1 cellular context compared by ENCODE assay signal in the genomic region with DNA sequence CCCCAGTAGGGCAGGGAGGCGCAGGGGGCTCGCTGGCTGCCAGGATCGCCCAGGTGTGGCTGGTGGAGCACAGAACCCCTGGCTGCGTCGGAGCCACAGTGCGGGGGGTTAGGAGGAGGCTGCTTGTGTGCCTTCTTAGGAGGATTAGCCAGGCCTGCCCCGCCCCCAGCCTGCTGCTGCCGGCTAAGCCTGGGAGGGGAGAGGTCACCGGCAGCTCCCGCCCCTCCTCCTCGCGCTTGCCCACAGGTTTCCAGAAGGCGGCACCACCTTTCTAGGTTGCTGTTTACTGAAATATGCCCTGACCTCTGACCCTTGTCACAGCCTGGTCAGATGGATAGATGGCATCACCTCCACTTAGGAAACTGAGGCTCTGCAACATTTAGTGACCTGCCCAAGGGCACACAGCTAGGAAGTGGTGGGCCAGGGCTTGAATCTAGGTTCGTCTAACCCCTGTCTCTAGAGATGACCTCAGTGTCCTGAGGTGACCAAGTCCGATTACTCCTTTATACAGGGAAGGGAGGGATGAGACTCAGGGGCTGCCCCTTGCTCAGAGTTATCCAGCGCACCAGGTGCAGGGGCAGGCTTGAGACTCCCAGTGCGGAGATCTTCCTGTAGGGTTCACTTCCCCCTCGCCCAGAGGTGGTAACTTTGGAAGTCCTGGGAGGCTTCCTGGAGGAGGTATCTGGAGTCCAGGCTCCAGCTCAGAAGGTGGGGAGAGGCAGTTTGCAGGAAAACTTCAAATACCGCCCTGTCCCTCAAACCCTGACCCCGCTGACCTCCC.
TF ChIP-seq lines count a peak whose summit lies in the region.

No MANE protein-coding gene starts in this region.

TF ChIP-seq in H1, 55 proteins besides CTCF, POLR2A, EP300 and RAD21:
- no peak for TF ChIP-seq RFX5 (IDR thresholded peaks at IDR 0.05; ENCODE audit: borderline replicate concordance, low read depth, low read length)
- TF ChIP-seq HDAC2 (IDR thresholded peaks at IDR 0.05; ENCODE audit: borderline replicate concordance in 1 of 2, low read depth in 2 of 2, low read length in 2 of 2): no peak
- peak; percentile 32; the same call in 1 of the 2 replicates for TF ChIP-seq MAX (IDR thresholded peaks at IDR 0.05)
- TF ChIP-seq CHD1 (IDR thresholded peaks at IDR 0.05; ENCODE audit: low read depth, low read length): no peak
- TF ChIP-seq RNF2 (IDR thresholded peaks at IDR 0.05; ENCODE audit: borderline replicate concordance, low read depth, low read length, missing control alignments, poor library complexity, severe bottlenecking): no peak
- TF ChIP-seq JUN (IDR thresholded peaks at IDR 0.05; ENCODE audit: low read depth, low read length): no peak
- no peak for TF ChIP-seq EZH2 (IDR thresholded peaks at IDR 0.05; ENCODE audit: low read depth, low read length, severe bottlenecking)
- TF ChIP-seq CHD2 (IDR thresholded peaks at IDR 0.05; ENCODE audit: low read length): no peak
- TF ChIP-seq RXRA (IDR thresholded peaks at IDR 0.05; ENCODE audit: insufficient read depth, low read depth, low read length): no peak
- no peak for TF ChIP-seq SAP30 (IDR thresholded peaks at IDR 0.05; ENCODE audit: insufficient read depth, insufficient replicate concordance, low read length)
- TF ChIP-seq SUZ12 (IDR thresholded peaks at IDR 0.05; ENCODE audit: low read length): no peak
- peak; percentile 28 for TF ChIP-seq ASH2L (IDR thresholded peaks at IDR 0.05; ENCODE audit: low read length)
- TF ChIP-seq SIN3A (conservative IDR thresholded peaks at IDR 0.05 in 1 of 2, IDR thresholded peaks at IDR 0.05 in 1 of 2; ENCODE audit: low read depth in 1 of 2, low read length in 2 of 2): no peak
- peak; percentile 43; the same call in 1 of the 2 replicates for TF ChIP-seq SP1 (IDR thresholded peaks at IDR 0.05; ENCODE audit: low read depth, low read length)
